Comparison of ENCODE assay signal across 8 cellular contexts in the genomic region with DNA sequence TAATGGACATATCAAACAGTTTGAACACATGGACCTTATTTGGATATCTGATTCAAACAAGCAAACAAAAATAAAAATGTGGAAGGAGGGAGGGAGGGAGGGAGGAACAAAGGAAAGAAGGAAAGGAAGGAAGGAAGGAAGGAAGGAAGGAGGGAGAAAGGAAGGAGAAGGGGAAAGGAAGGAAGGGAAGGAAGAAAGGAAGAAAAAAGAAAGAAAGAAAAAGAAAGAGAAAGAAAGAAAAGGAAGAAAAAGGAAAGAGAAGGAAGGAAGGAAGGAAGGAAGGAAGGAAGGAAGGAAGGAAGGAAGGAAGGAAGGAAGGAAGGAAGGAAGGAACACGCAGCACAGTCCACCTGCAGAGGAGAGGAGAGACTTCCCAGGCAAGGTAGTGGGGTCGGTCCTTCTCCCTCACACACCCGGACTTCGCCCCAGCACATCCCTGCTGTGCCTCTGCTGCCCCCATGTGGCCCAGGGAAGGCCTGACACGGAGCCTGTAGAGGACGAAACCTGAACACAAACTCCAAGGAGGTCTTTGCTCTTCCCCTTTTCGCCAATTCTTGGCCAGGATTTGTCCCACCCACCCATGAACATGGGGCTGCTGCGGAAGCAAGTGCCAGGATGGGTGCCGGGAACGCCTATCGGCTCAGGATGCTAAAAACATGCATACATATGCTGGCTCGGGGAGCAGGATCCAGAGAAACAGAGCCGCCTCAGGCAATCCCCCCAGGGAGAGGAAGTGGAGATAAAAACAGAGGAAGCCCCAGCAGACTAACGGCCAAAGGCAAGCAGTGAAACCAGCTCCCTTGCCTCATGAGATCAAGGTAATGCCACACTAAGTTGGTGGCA. TPM values are rescaled to one million over a fixed set of nuclear protein-coding genes. Genes with fewer than 3 reads are reported as not detected.
DNase-seq lines count a peak whose midpoint lies in the region; ATAC-seq and TF ChIP-seq lines count a peak whose summit lies in the region.

No MANE protein-coding gene starts in this region.

- peaks cover 4 to 42% (median 29%) of the 10 kb centered on the region in 4 donors for H3K36me3 ChIP-seq in liver (ENCODE audit: control insufficient read depth in 4 of 4, insufficient read depth in 3 of 4, low read depth in 1 of 4, low read length in 3 of 4)

- H3K4me3 ChIP-seq in choroid plexus epithelial cell (ENCODE audit: low read depth, low read length) (peak overlapping the region; percentile 4), liver (ENCODE audit: low read depth in 1 of 3, low read length in 3 of 3) (no peak overlapping the region)

- H3K9me3 ChIP-seq in liver (ENCODE audit: control insufficient read depth in 4 of 4, low read length in 3 of 4), result no peaks in the 10 kb centered on the region

- no peaks in the 10 kb centered on the region for H3K27me3 ChIP-seq in liver (ENCODE audit: control insufficient read depth in 4 of 4, insufficient read depth in 4 of 4, low read length in 3 of 4)

- peak; percentile 68 for ATAC-seq in GM19023 (IDR thresholded peaks at IDR 0.05; ENCODE audit: unreplicated experiment)
- ATAC-seq in HG03196 (IDR thresholded peaks at IDR 0.05; ENCODE audit: unreplicated experiment), result peak; percentile 65

- peak overlapping the region in 1 of 2 donors; percentile 8 for H3K9ac ChIP-seq in liver (ENCODE audit: low read depth in 1 of 2, low read length in 2 of 2)

- H3K4me1 ChIP-seq in liver (ENCODE audit: control insufficient read depth in 4 of 4, insufficient read depth in 4 of 4, low read length in 3 of 4), result peaks cover 0 to 13% (median 2%) of the 10 kb centered on the region in 4 donors

- TF ChIP-seq CTCF in choroid plexus epithelial cell (conservative IDR thresholded peaks at IDR 0.05; ENCODE audit: low read depth, low read length), result peak; percentile 98
- TF ChIP-seq CTCF in liver (IDR thresholded peaks at IDR 0.05; ENCODE audit: low read depth, low read length, missing input control), result peak; percentile 93

- WGBS in liver, result 21% methylated on average over 14 of the region's 14 CpGs

- peak; percentile 93 to 94 for TF ChIP-seq RAD21 in liver (IDR thresholded peaks at IDR 0.05)

- no peak overlapping the region for H3K27ac ChIP-seq in liver (ENCODE audit: low read depth in 1 of 2, low read length in 2 of 2)

- DNase-seq in AG20443 (ENCODE audit: low spot score) (peak; percentile 87), NCI-H510A (lab: John Stamatoyannopoulos, UW) (peak; percentile 3), choroid plexus epithelial cell (ENCODE audit: low read depth) (peak; percentile 83)
- peak; percentile 88 for DNase-seq in activated CD4-positive, alpha-beta T cell treated with anti-CD3 and anti-CD28 coated beads for 48 hours
- peak; percentile 69 to 73 for DNase-seq in stimulated activated CD4-positive, alpha-beta T cell treated with anti-CD3 and anti-CD28 coated beads, Interleukin-4, amount 100 ng/mL, for 4 hours

TF ChIP-seq in liver, 16 proteins besides CTCF, POLR2A, EP300 and RAD21:
- TF ChIP-seq SP1 (IDR thresholded peaks at IDR 0.05), result no peak
- TF ChIP-seq, protein P1, sequence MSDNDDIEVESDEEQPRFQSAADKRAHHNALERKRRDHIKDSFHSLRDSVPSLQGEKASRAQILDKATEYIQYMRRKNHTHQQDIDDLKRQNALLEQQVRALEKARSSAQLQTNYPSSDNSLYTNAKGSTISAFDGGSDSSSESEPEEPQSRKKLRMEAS (IDR thresholded peaks at IDR 0.05), result peak; percentile 23
- TF ChIP-seq HNF4A (conservative IDR thresholded peaks at IDR 0.05), result peak; percentile 68 to 75

RNA-seq across cellular contexts. Expression of a gene that starts 52.3 kb away (rescaled TPM):
- under 1 TPM; 0.33 to 0.37 TPM for total RNA-seq in liver
- under 1 TPM; 0.01 to 0.28 TPM for polyA plus RNA-seq in liver

Comparison
In these comparisons a context has a peak if more than half of its experiments do, and no peak if none do; other contexts are left out.
1. DNase-seq: peak in every context shown above with its lines; median percentile 88 in activated CD4-positive, alpha-beta T cell treated with anti-CD3 and anti-CD28 coated beads for 48 hours; 87 in AG20443; 83 in choroid plexus epithelial cell; 71 in stimulated activated CD4-positive, alpha-beta T cell treated with anti-CD3 and anti-CD28 coated beads, Interleukin-4, amount 100 ng/mL, for 4 hours; 3 in NCI-H510A.